In the genomic region with DNA sequence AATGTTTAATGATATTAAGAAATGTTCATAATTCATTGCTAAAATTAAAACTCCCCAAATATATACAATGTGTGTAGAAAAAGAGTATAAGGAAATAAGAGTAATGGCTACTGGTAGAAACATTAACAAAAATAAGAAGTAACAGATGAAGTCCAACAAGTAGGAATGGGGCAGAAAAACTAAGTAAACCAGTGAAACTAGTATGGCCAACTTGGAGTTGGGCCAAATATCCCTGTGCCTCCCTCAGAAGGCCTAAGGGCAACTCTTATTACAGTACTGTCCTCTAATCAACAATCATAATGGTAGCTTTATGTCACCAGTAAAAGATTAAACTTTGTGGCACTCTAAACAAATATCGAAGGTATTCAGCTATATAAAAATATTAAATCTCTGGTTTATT, we compare ENCODE assay signal across 2 cellular contexts.
TF ChIP-seq lines count a peak whose summit lies in the region.

No MANE protein-coding gene starts in this region.

TF ChIP-seq in Ishikawa, 13 proteins besides CTCF, POLR2A, EP300 and RAD21 (continued from another document):
- TF ChIP-seq, protein P1, sequence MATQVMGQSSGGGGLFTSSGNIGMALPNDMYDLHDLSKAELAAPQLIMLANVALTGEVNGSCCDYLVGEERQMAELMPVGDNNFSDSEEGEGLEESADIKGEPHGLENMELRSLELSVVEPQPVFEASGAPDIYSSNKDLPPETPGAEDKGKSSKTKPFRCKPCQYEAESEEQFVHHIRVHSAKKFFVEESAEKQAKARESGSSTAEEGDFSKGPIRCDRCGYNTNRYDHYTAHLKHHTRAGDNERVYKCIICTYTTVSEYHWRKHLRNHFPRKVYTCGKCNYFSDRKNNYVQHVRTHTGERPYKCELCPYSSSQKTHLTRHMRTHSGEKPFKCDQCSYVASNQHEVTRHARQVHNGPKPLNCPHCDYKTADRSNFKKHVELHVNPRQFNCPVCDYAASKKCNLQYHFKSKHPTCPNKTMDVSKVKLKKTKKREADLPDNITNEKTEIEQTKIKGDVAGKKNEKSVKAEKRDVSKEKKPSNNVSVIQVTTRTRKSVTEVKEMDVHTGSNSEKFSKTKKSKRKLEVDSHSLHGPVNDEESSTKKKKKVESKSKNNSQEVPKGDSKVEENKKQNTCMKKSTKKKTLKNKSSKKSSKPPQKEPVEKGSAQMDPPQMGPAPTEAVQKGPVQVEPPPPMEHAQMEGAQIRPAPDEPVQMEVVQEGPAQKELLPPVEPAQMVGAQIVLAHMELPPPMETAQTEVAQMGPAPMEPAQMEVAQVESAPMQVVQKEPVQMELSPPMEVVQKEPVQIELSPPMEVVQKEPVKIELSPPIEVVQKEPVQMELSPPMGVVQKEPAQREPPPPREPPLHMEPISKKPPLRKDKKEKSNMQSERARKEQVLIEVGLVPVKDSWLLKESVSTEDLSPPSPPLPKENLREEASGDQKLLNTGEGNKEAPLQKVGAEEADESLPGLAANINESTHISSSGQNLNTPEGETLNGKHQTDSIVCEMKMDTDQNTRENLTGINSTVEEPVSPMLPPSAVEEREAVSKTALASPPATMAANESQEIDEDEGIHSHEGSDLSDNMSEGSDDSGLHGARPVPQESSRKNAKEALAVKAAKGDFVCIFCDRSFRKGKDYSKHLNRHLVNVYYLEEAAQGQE (IDR thresholded peaks at IDR 0.05; ENCODE audit: low read depth) = no peak
- no peak for TF ChIP-seq ZBTB7A (IDR thresholded peaks at IDR 0.05; ENCODE audit: low read depth)
- no peak for TF ChIP-seq USF1 (IDR thresholded peaks at IDR 0.05)
- peak; percentile 78 for TF ChIP-seq NFIC (IDR thresholded peaks at IDR 0.05)
- TF ChIP-seq YY1 (IDR thresholded peaks at IDR 0.05; ENCODE audit: low read depth) = no peak

TF ChIP-seq in K562, 482 proteins besides CTCF, POLR2A, EP300 and RAD21 (continued from another document):
- no peak for TF ChIP-seq FOXP4 (CRISPR knock-in tag; IDR thresholded peaks at IDR 0.05; ENCODE audit: borderline replicate concordance)
